ENCODE assay signal across 8 cellular contexts in the genomic region with DNA sequence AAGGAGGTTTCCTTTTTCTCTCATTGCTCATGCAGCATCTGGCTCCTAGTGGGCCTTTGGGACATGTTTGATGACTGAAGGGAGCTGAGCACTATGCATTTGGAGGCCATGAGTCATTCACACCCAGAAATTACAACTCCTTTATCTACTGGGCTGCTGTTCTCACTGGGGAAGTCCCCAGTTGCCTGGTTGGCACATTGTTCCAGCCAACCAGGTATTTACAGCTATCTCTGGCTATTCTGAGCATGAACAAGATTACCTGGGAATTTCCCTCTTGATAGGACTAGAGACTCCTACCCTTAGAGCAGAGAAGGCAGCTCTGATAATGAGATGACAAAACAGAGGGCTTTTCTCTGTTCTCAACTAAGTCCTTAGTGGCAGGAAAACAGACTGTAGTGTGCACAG.
A peak's percentile ranks its signal among the peaks of the same experiment; 100 is the strongest.
DNase-seq lines count a peak whose midpoint lies in the region; ATAC-seq and TF ChIP-seq lines count a peak whose summit lies in the region.

No MANE protein-coding gene starts in this region.

- no peaks in the 10 kb centered on the region for H3K27me3 ChIP-seq in endodermal cell (ENCODE audit: control insufficient read depth, insufficient read depth, low read length, poor library complexity, severe bottlenecking)
- H3K27me3 ChIP-seq in tibial artery: no peaks in the 10 kb centered on the region
- H3K27me3 ChIP-seq in adrenal gland: no peaks in the 10 kb centered on the region
- H3K27me3 ChIP-seq in BE2C: no peaks in the 10 kb centered on the region

- H3K4me3 ChIP-seq in endodermal cell (ENCODE audit: low read length) (no peak overlapping the region), tibial artery (no peak overlapping the region), adrenal gland (no peak overlapping the region), BE2C (ENCODE audit: low read depth, low read length) (no peak overlapping the region)

- H3K36me3 ChIP-seq in endodermal cell (ENCODE audit: control insufficient read depth, insufficient read depth, low read length) (peaks cover 17% of the 10 kb centered on the region), tibial artery (no peaks in the 10 kb centered on the region), adrenal gland (replicated peaks in 1 of 2) (no peaks in the 10 kb centered on the region), BE2C (no peaks in the 10 kb centered on the region)

- H3K9me3 Mint-ChIP-seq in HFFc6 (no peaks in the 10 kb centered on the region; the same call in 1 of the 2 replicates), endodermal cell (peaks cover 15% of the 10 kb centered on the region)

- H3K9ac ChIP-seq in endodermal cell (ENCODE audit: extremely low read depth, low read length, poor library complexity, severe bottlenecking): peak overlapping the region; percentile 34

- H3K4me1 ChIP-seq in endodermal cell (ENCODE audit: control insufficient read depth, insufficient read depth, low read length) (peaks cover 1% of the 10 kb centered on the region), tibial artery (peaks cover 0 to 37% (median 7%) of the 10 kb centered on the region in 4 donors), adrenal gland (replicated peaks in 1 of 2) (no peaks in the 10 kb centered on the region), BE2C (no peaks in the 10 kb centered on the region)

- no peak for TF ChIP-seq POLR2A in adrenal gland (IDR thresholded peaks at IDR 0.05)

- no peaks in the 10 kb centered on the region for H3K27me3 Mint-ChIP-seq in HFFc6 (ENCODE audit: insufficient read depth)
- H3K27me3 Mint-ChIP-seq in endodermal cell (ENCODE audit: insufficient read depth): no peaks in the 10 kb centered on the region

- DNase-seq in HFFc6 (peak; percentile 18), NCI-H2196 treated with DMSO at 0.1 percent for 48 hours (lab: John Stamatoyannopoulos, UW; ENCODE audit: unreplicated experiment) (peak; percentile 40), endodermal cell (peak; percentile 79), tibial artery (no peak), adrenal gland (no peak), BE2C (no peak)
- DNase-seq in stimulated activated CD4-positive, alpha-beta T cell treated with anti-CD3 and anti-CD28 coated beads, Interleukin-15, amount 100 ng/mL, for 48 hours (ENCODE audit: low read depth in 2 of 2): peak; percentile 43 to 50

- H3K9me3 ChIP-seq in endodermal cell (ENCODE audit: control insufficient read depth, low read length) (peaks cover 23% of the 10 kb centered on the region), tibial artery (no peaks in the 10 kb centered on the region), adrenal gland (replicated peaks in 1 of 3) (no peaks in the 10 kb centered on the region), BE2C (no peaks in the 10 kb centered on the region)

- intact Hi-C loops in tibial artery (cut with DNase I; ENCODE audit: low total_unique reads) (no loop called here), adrenal gland (cut with DNase I) (no loop called here)

- H3K36me3 Mint-ChIP-seq in HFFc6 (ENCODE audit: low read depth) (no peaks in the 10 kb centered on the region), endodermal cell (ENCODE audit: low read depth) (peaks cover 15% of the 10 kb centered on the region)

- H3K27ac ChIP-seq in endodermal cell (ENCODE audit: low read depth, low read length) (no peak overlapping the region), tibial artery (peak overlapping the region in 1 of 2 donors; percentile 16), adrenal gland (no peak overlapping the region)

- no peak for TF ChIP-seq CTCF in HFFc6 (IDR thresholded peaks at IDR 0.05)
- TF ChIP-seq CTCF in endodermal cell (conservative IDR thresholded peaks at IDR 0.05): no peak
- TF ChIP-seq CTCF in tibial artery (IDR thresholded peaks at IDR 0.05): no peak
- TF ChIP-seq CTCF in adrenal gland (IDR thresholded peaks at IDR 0.05): no peak
- TF ChIP-seq CTCF in BE2C (IDR thresholded peaks at IDR 0.05; ENCODE audit: low read depth, low read length): no peak

- H3K27ac Mint-ChIP-seq in HFFc6 (no peak overlapping the region), endodermal cell (peak overlapping the region; percentile 87)

- H3K4me3 Mint-ChIP-seq in HFFc6 (no peak overlapping the region), endodermal cell (no peak overlapping the region)

- peak; percentile 95 for ATAC-seq in GM18517 (IDR thresholded peaks at IDR 0.05; ENCODE audit: unreplicated experiment)

- H3K4me1 Mint-ChIP-seq in HFFc6 (ENCODE audit: low read depth) (no peaks in the 10 kb centered on the region), endodermal cell (peaks cover 48% of the 10 kb centered on the region)

Comparison
In these comparisons a context has a peak if more than half of its experiments do, and no peak if none do; other contexts are left out.
1. DNase-seq: peak in HFFc6 (single experiment), NCI-H2196 treated with DMSO at 0.1 percent for 48 hours (single experiment), endodermal cell (single experiment) and stimulated activated CD4-positive, alpha-beta T cell treated with anti-CD3 and anti-CD28 coated beads, Interleukin-15, amount 100 ng/mL, for 48 hours (2 of 2); none in tibial artery (0 of 2), adrenal gland (0 of 7) and BE2C (single experiment).